26 cellular contexts compared by ENCODE assay signal in the genomic region with DNA sequence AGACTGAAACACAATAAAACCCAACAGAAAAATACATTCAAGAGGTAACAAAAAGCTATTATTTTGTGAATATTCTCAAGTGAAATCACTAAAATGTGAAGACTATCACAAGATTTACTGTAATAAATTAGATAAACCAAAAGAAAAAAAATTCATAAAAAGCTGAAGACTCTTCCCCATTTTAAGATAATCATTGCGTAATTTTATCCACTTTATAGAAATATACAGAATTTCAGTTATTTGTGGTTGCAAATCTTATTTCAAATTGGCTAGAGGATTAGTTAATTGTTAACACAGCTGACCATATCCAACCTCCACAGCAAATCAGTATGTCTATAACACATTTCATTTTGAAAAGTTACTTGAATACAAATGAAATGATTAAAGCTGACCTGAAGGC.
"Had no signal": no experiment of that assay in that cellular context is flagged by ENCODE, and none has a peak within 500 bp of the region (broad histone marks: within the 10 kb centered on the region; RNA-seq: fewer than 3 reads in every experiment).

No MANE protein-coding gene starts in this region.

- FAIRE-seq: urothelium cell line had no signal

- H3K27ac ChIP-seq: hepatocyte, left lung, lower lobe of right lung, pancreas, prostate gland, sigmoid colon, spleen, suprapubic skin, thoracic aorta, tibial artery, upper lobe of right lung had no signal

- DNase-seq: kidney; left colon; left lung; lower lobe of right lung; mammary epithelial cell; mesenchymal stem cell; naive thymus-derived CD8-positive, alpha-beta T cell; nucleus accumbens; pancreas; posterior cingulate gyrus; retina; right cardiac atrium; sigmoid colon; small intestine; spleen; stimulated activated CD4-positive, alpha-beta T cell treated with anti-CD3 and anti-CD28 coated beads, Interleukin-4, amount 100 ng/mL, for 24 hours; stimulated activated naive CD4-positive, alpha-beta T cell; tibial artery; trophoblast cell; upper lobe of right lung had no signal

- H3K36me3 ChIP-seq: left lung, lower lobe of right lung, pancreas, prostate gland, suprapubic skin, thoracic aorta, tibial artery, upper lobe of right lung had no signal

- ATAC-seq: left colon; left lung; lower lobe of right lung; naive thymus-derived CD8-positive, alpha-beta T cell; pancreas; right cardiac atrium; stimulated activated effector memory CD8-positive, alpha-beta T cell treated with anti-CD3 and anti-CD28 coated beads, Interleukin-12 subunit alpha, Interleukin-12 subunit beta, amount 100 ng/mL, for 72 hours; upper lobe of right lung had no signal

- H3K4me2 ChIP-seq: hepatocyte had no signal

- H3K4me3 ChIP-seq: hepatocyte, left lung, lower lobe of right lung, pancreas, prostate gland, sigmoid colon, spleen, suprapubic skin, thoracic aorta, tibial artery, upper lobe of right lung had no signal

- H3K27me3 ChIP-seq: hepatocyte, left lung, pancreas, sigmoid colon, spleen, suprapubic skin, tibial artery, upper lobe of right lung had no signal

- H3K9me3 ChIP-seq: left lung, lower lobe of right lung, pancreas, prostate gland, sigmoid colon, spleen, suprapubic skin, thoracic aorta, tibial artery, upper lobe of right lung had no signal

- H3K4me1 ChIP-seq: left lung, lower lobe of right lung, pancreas, prostate gland, sigmoid colon, spleen, suprapubic skin, tibial artery, upper lobe of right lung had no signal
